ENCODE assay signal across 8 cellular contexts in genomic region chr4:171812377-171813194, GRCh38. TPM values are rescaled to one million over a fixed set of nuclear protein-coding genes. Genes with fewer than 3 reads are reported as not detected.
DNase-seq lines count a peak whose midpoint lies in the region; ATAC-seq and TF ChIP-seq lines count a peak whose summit lies in the region.

No MANE protein-coding gene starts in this region.

- H3K4me1 ChIP-seq in heart right ventricle (peaks cover 0 to 15% (median 4%) of the 10 kb centered on the region in 9 donors), upper lobe of left lung (peaks cover 11 to 23% (median 17%) of the 10 kb centered on the region in 4 donors)

- no peak for TF ChIP-seq POLR2A in upper lobe of left lung (IDR thresholded peaks at IDR 0.05)

- H3K27ac ChIP-seq in heart right ventricle (no peak overlapping the region), upper lobe of left lung (no peak overlapping the region)

- no peak for TF ChIP-seq CTCF in heart right ventricle (IDR thresholded peaks at IDR 0.05)
- TF ChIP-seq CTCF in upper lobe of left lung (IDR thresholded peaks at IDR 0.05): no peak

- H3K36me3 ChIP-seq in heart right ventricle (no peaks in the 10 kb centered on the region), upper lobe of left lung (no peaks in the 10 kb centered on the region)

- peak in 5 of 8 donors; percentile 14 to 71 (median 45) for ATAC-seq in heart right ventricle
- peak; percentile 50 to 67 for ATAC-seq in upper lobe of left lung (ENCODE audit: low FRiP score in 2 of 2)
- no peak for ATAC-seq in GM21447 (IDR thresholded peaks at IDR 0.05; ENCODE audit: unreplicated experiment)

- DNase-seq in heart right ventricle (no peak), cardiac septum (ENCODE audit: low spot score) (no peak), T1000 (lab: John Stamatoyannopoulos, UW) (peak; percentile 29), islet precursor cell (peak; percentile 58), upper lobe of left lung (peak in 1 of 2 donors; percentile 84), GM19238 (ENCODE audit: insufficient read length, low spot score) (no peak), activated T-cell treated with anti-CD3 and anti-CD28 coated beads for 4 hours (no peak)

- H3K4me3 ChIP-seq in heart right ventricle (peak overlapping the region in 8 of 10 donors; percentile 28 to 44 (median 42)), upper lobe of left lung (peak overlapping the region in 3 of 4 donors; percentile 17 to 47 (median 46))

- WGBS in heart right ventricle, 2 donors: 0 to 2% methylated on average over 54 of the region's 54 CpGs
- WGBS in upper lobe of left lung, 2 donors: 3 to 6% methylated on average over 20 to 54 of the region's 54 CpGs

- no peak for TF ChIP-seq EP300 in upper lobe of left lung (IDR thresholded peaks at IDR 0.05)

- H3K9me3 ChIP-seq in heart right ventricle (no peaks in the 10 kb centered on the region), upper lobe of left lung (no peaks in the 10 kb centered on the region)

- intact Hi-C loops in heart right ventricle (cut with DNase I) (no loop called here), cardiac septum (cut with DNase I) (no loop called here)

- H3K27me3 ChIP-seq in heart right ventricle: peaks cover 0 to 46% (median 38%) of the 10 kb centered on the region in 7 donors
- peaks cover 0 to 12% (median 8%) of the 10 kb centered on the region in 4 donors for H3K27me3 ChIP-seq in upper lobe of left lung

RNA-seq across cellular contexts. Expression of gene GALNTL6, which starts 0.6 kb away (rescaled TPM):
- total RNA-seq in heart right ventricle: 1 to 10 TPM in 2 of 10 donors, under 1 TPM in 3, not detected in 5; 0.14 to 2.6 (median 0.64) TPM
- polyA plus RNA-seq in heart right ventricle: under 1 TPM in 1 of 2 donors, not detected in 1; 0.23 TPM
- total RNA-seq in cardiac septum: not detected
- total RNA-seq in upper lobe of left lung: 10 to 100 TPM in 1 of 6 donors, under 1 TPM in 1, not detected in 4; 0.26 to 18.9 TPM

Comparison
In these comparisons a context has a peak if more than half of its experiments do, and no peak if none do; other contexts are left out.
1. DNase-seq: peak in T1000 (single experiment) and islet precursor cell (single experiment); none in heart right ventricle (0 of 2), cardiac septum (single experiment), GM19238 (single experiment) and activated T-cell treated with anti-CD3 and anti-CD28 coated beads for 4 hours (single experiment).